Comparison of ENCODE assay signal across 10 cellular contexts in genomic region chr11:15816270-15816871, GRCh38.
DNase-seq lines count a peak whose midpoint lies in the region; ATAC-seq and TF ChIP-seq lines count a peak whose summit lies in the region.
"Had no signal": no experiment of that assay in that cellular context is flagged by ENCODE, and none has a peak within 500 bp of the region (broad histone marks: within the 10 kb centered on the region; RNA-seq: fewer than 3 reads in every experiment).

No MANE protein-coding gene starts in this region.

- peaks cover 19% of the 10 kb centered on the region for H3K27me3 Mint-ChIP-seq in stimulated activated naive CD8-positive, alpha-beta T cell treated with anti-CD3 and anti-CD28 coated beads, Interleukin-15, Interleukin-2, amounts not matched to agents 100 ng/mL and 50 ng/mL, for 24 hours

- no peak overlapping the region for H3K4me3 ChIP-seq in heart right ventricle
- H3K4me3 ChIP-seq: skin epidermis had no signal

- ATAC-seq in heart right ventricle (peak in 7 of 8 donors; percentile 31 to 78 (median 54)), GM21526 (IDR thresholded peaks at IDR 0.05; ENCODE audit: low FRiP score, unreplicated experiment) (no peak)

- peaks cover 0 to 14% (median 0%) of the 10 kb centered on the region in 11 donors for H3K9me3 ChIP-seq in heart right ventricle

- no peaks in the 10 kb centered on the region for H3K36me3 Mint-ChIP-seq in stimulated activated naive CD8-positive, alpha-beta T cell treated with anti-CD3 and anti-CD28 coated beads, Interleukin-15, Interleukin-2, amounts not matched to agents 100 ng/mL and 50 ng/mL, for 24 hours (ENCODE audit: low read depth)

- H3K27me3 ChIP-seq in heart right ventricle: no peaks in the 10 kb centered on the region

- 55% methylated on average over 2 of the region's 2 CpGs for WGBS in heart right ventricle, 2 donors

- DNase-seq in NCI-H2029 treated with DMSO at 0.1 percent for 48 hours (lab: John Stamatoyannopoulos, UW) (peak; percentile 58), NCI-H2029 (lab: John Stamatoyannopoulos, UW) (no peak), heart right ventricle (peak in 1 of 2 donors; percentile 40), NCI-H1417 treated with DMSO at 0.1 percent for 48 hours (lab: John Stamatoyannopoulos, UW) (no peak)
- no peak for DNase-seq in central memory CD4-positive, alpha-beta T cell
- DNase-seq: WERI-Rb-1 had no signal

- intact Hi-C loops in heart right ventricle (cut with DNase I): loop anchor here in 4 of 10 donors (5.0 to 10.0 kb wide), 5 partner anchors 148 to 791 kb away; no protein-coding TSS in a partner anchor

- H3K36me3 ChIP-seq in heart right ventricle: no peaks in the 10 kb centered on the region
- H3K36me3 ChIP-seq: WERI-Rb-1 had no signal

- peak overlapping the region; percentile 48 for H3K27ac ChIP-seq in VCaP
- H3K27ac ChIP-seq in heart right ventricle: peak overlapping the region in 7 of 10 donors; percentile 14 to 78 (median 52)
- H3K27ac ChIP-seq: WERI-Rb-1 had no signal

- no peak overlapping the region for H3K4me3 Mint-ChIP-seq in stimulated activated naive CD8-positive, alpha-beta T cell treated with anti-CD3 and anti-CD28 coated beads, Interleukin-15, Interleukin-2, amounts not matched to agents 100 ng/mL and 50 ng/mL, for 24 hours

- H3K27ac Mint-ChIP-seq in stimulated activated naive CD8-positive, alpha-beta T cell treated with anti-CD3 and anti-CD28 coated beads, Interleukin-15, Interleukin-2, amounts not matched to agents 100 ng/mL and 50 ng/mL, for 24 hours: peak overlapping the region; percentile 19

- H3K4me1 ChIP-seq in heart right ventricle: peaks cover 7 to 54% (median 49%) of the 10 kb centered on the region in 9 donors

- peaks cover 13% of the 10 kb centered on the region for H3K4me1 Mint-ChIP-seq in stimulated activated naive CD8-positive, alpha-beta T cell treated with anti-CD3 and anti-CD28 coated beads, Interleukin-15, Interleukin-2, amounts not matched to agents 100 ng/mL and 50 ng/mL, for 24 hours (ENCODE audit: low read depth)

- peaks cover 8% of the 10 kb centered on the region for H3K9me3 Mint-ChIP-seq in stimulated activated naive CD8-positive, alpha-beta T cell treated with anti-CD3 and anti-CD28 coated beads, Interleukin-15, Interleukin-2, amounts not matched to agents 100 ng/mL and 50 ng/mL, for 24 hours

- TF ChIP-seq CTCF in VCaP (conservative IDR thresholded peaks at IDR 0.05) (no peak), heart right ventricle (IDR thresholded peaks at IDR 0.05) (no peak)
